9 cellular contexts compared by ENCODE assay signal in genomic region chr10:114172241-114172640, GRCh38. TPM values are rescaled to one million over a fixed set of nuclear protein-coding genes. Genes with fewer than 3 reads are reported as not detected.
DNase-seq lines count a peak whose midpoint lies in the region; ATAC-seq, FAIRE-seq and TF ChIP-seq lines count a peak whose summit lies in the region.
"Had no signal": no experiment of that assay in that cellular context is flagged by ENCODE, and none has a peak within 500 bp of the region (broad histone marks: within the 10 kb centered on the region; RNA-seq: fewer than 3 reads in every experiment).

No MANE protein-coding gene starts in this region.

- peak overlapping the region; percentile 16 for H3K27ac ChIP-seq in CD4-positive, CD25-positive, alpha-beta regulatory T cell (ENCODE audit: insufficient read depth, low read length, poor library complexity, severe bottlenecking)
- H3K27ac ChIP-seq in neural cell (ENCODE audit: low read length): no peak overlapping the region

- peaks cover 20% of the 10 kb centered on the region for H3K36me3 Mint-ChIP-seq in CD4-positive, CD25-positive, alpha-beta regulatory T cell
- peaks cover 14% of the 10 kb centered on the region for H3K36me3 Mint-ChIP-seq in dendritic cell treated with granulocyte-macrophage colony-stimulating factor and Interleukin-4, amounts not matched to agents 40 ng/mL and 50 ng/mL, for 4 days (ENCODE audit: low read depth)

- H3K36me3 ChIP-seq in CD4-positive, CD25-positive, alpha-beta regulatory T cell (ENCODE audit: control insufficient read depth, insufficient read depth, low read length): peaks cover 10% of the 10 kb centered on the region
- no peaks in the 10 kb centered on the region for H3K36me3 ChIP-seq in neural cell (ENCODE audit: insufficient read depth, low read length)

- H3K9me2 ChIP-seq in neural cell (ENCODE audit: insufficient read depth, low read length): no peaks in the 10 kb centered on the region

- H3F3A ChIP-seq in neural cell (ENCODE audit: insufficient read depth, low read length, poor library complexity, severe bottlenecking): no peaks in the 10 kb centered on the region

- peak overlapping the region; percentile 92 for H3K9ac ChIP-seq in neural cell (ENCODE audit: low read length)

- TF ChIP-seq CTCF in neural cell (IDR thresholded peaks at IDR 0.05; ENCODE audit: poor library complexity, severe bottlenecking) (no peak), GM13976 (IDR thresholded peaks at IDR 0.05; ENCODE audit: borderline replicate concordance, control extremely low read depth, extremely low read depth, insufficient read depth, missing control alignments) (no peak)

- H2AFZ ChIP-seq in neural cell (ENCODE audit: low read depth, low read length): no peak overlapping the region

- no peak for DNase-seq in CD4-positive, CD25-positive, alpha-beta regulatory T cell
- peak; percentile 5 for DNase-seq in M059J (ENCODE audit: low read depth)
- no peak for DNase-seq in DMS114 treated with DMSO at 0.1 percent for 48 hours (lab: John Stamatoyannopoulos, UW; ENCODE audit: unreplicated experiment)
- no peak for DNase-seq in GM13976 (ENCODE audit: low spot score)
- DNase-seq in stimulated activated naive CD4-positive, alpha-beta T cell (lab: John Stamatoyannopoulos, UW): no peak
- DNase-seq in H54 (ENCODE audit: insufficient read length, low spot score): no peak

- intact Hi-C loops in dendritic cell treated with granulocyte-macrophage colony-stimulating factor and Interleukin-4, amounts not matched to agents 40 ng/mL and 50 ng/mL, for 4 days (cut with micrococcal nuclease): loop anchor here (2.0 to 10.0 kb wide), 2 partner anchors 317 to 1987 kb away; partner anchors contain the start of genes DCLRE1A, GPAM and NHLRC2

- peaks cover 32% of the 10 kb centered on the region for H3K79me2 ChIP-seq in neural cell (replicated peaks; ENCODE audit: insufficient read depth, low read length)

- H3K27ac Mint-ChIP-seq in CD4-positive, CD25-positive, alpha-beta regulatory T cell: peak overlapping the region in 2 of 3 donors; percentile 99
- peak overlapping the region; percentile 99 for H3K27ac Mint-ChIP-seq in dendritic cell treated with granulocyte-macrophage colony-stimulating factor and Interleukin-4, amounts not matched to agents 40 ng/mL and 50 ng/mL, for 4 days

- peaks cover 0 to 7% (median 2%) of the 10 kb centered on the region in 7 donors for H3K9me3 Mint-ChIP-seq in CD4-positive, CD25-positive, alpha-beta regulatory T cell
- peaks cover 9% of the 10 kb centered on the region for H3K9me3 Mint-ChIP-seq in dendritic cell treated with granulocyte-macrophage colony-stimulating factor and Interleukin-4, amounts not matched to agents 40 ng/mL and 50 ng/mL, for 4 days

- peaks cover 0 to 5% of the 10 kb centered on the region in 2 experiments for H3K9me3 ChIP-seq in CD4-positive, CD25-positive, alpha-beta regulatory T cell (ENCODE audit: control insufficient read depth in 2 of 2, low read length in 2 of 2)
- no peaks in the 10 kb centered on the region for H3K9me3 ChIP-seq in neural cell (ENCODE audit: low read length)

- no peaks in the 10 kb centered on the region for H3K27me3 ChIP-seq in CD4-positive, CD25-positive, alpha-beta regulatory T cell (ENCODE audit: control insufficient read depth, insufficient read depth, low read length)
- peaks cover 7% of the 10 kb centered on the region for H3K27me3 ChIP-seq in neural cell (ENCODE audit: insufficient read depth, low read depth, low read length)

- no peak for TF ChIP-seq RAD21 in neural cell (conservative IDR thresholded peaks at IDR 0.05)

- peaks cover 30% of the 10 kb centered on the region for H3K4me1 ChIP-seq in CD4-positive, CD25-positive, alpha-beta regulatory T cell (ENCODE audit: control insufficient read depth, insufficient read depth, low read length, poor library complexity, severe bottlenecking)

- no peak for TF ChIP-seq POLR2A in H54 (IDR thresholded peaks at IDR 0.05; ENCODE audit: low read depth, low read length)

- peak overlapping the region; percentile 98 for H3K4me3 ChIP-seq in CD4-positive, CD25-positive, alpha-beta regulatory T cell (ENCODE audit: low read depth, low read length)
- H3K4me3 ChIP-seq in neural cell (ENCODE audit: low read length): peak overlapping the region; percentile 90

- H3K27me3 Mint-ChIP-seq in CD4-positive, CD25-positive, alpha-beta regulatory T cell: peaks cover 14% of the 10 kb centered on the region
- peaks cover 2% of the 10 kb centered on the region for H3K27me3 Mint-ChIP-seq in dendritic cell treated with granulocyte-macrophage colony-stimulating factor and Interleukin-4, amounts not matched to agents 40 ng/mL and 50 ng/mL, for 4 days

- H3K4me1 Mint-ChIP-seq in CD4-positive, CD25-positive, alpha-beta regulatory T cell: peaks cover 40 to 75% (median 49%) of the 10 kb centered on the region in 4 donors
- peaks cover 18% of the 10 kb centered on the region for H3K4me1 Mint-ChIP-seq in dendritic cell treated with granulocyte-macrophage colony-stimulating factor and Interleukin-4, amounts not matched to agents 40 ng/mL and 50 ng/mL, for 4 days (ENCODE audit: low read depth)

- in situ Hi-C loops in GM13976 (cut with MboI; ENCODE audit: low sequenced_read_pairs, unreplicated experiment): no loop called here

- FAIRE-seq in H54 (lab: Jason Lieb, UNC): no peak

- no peak for TF ChIP-seq EP300 in neural cell (conservative IDR thresholded peaks at IDR 0.05; ENCODE audit: poor library complexity, severe bottlenecking)

- H3K4me2 ChIP-seq in neural cell (ENCODE audit: low read length): peak overlapping the region; percentile 87

- peak overlapping the region; percentile 93 to 99 (median 98) for H3K4me3 Mint-ChIP-seq in CD4-positive, CD25-positive, alpha-beta regulatory T cell
- no peak overlapping the region for H3K4me3 Mint-ChIP-seq in dendritic cell treated with granulocyte-macrophage colony-stimulating factor and Interleukin-4, amounts not matched to agents 40 ng/mL and 50 ng/mL, for 4 days

- H4K20me1 ChIP-seq in neural cell (ENCODE audit: insufficient read depth): no peaks in the 10 kb centered on the region

- ATAC-seq in CD4-positive, CD25-positive, alpha-beta regulatory T cell (ENCODE audit: low read depth in 2 of 2): no peak

TF ChIP-seq in neural cell, 6 proteins besides CTCF, POLR2A, EP300 and RAD21:
- TF ChIP-seq EZH2 (IDR thresholded peaks at IDR 0.05; ENCODE audit: borderline replicate concordance, insufficient read depth, low read length, poor library complexity, severe bottlenecking): no peak

RNA-seq across cellular contexts. Expression of gene CCDC186, which starts 1.8 kb away (rescaled TPM):
- 60.1 TPM for total RNA-seq in CD4-positive, CD25-positive, alpha-beta regulatory T cell
- 10 to 100 TPM; 17.3 to 27.1 (median 22.6) TPM for polyA plus RNA-seq in CD4-positive, CD25-positive, alpha-beta regulatory T cell
- total RNA-seq in M059J (2014; rRNA removed; shearing (Covaris generic)): 7.8 and 9.1 TPM in 2 replicates
- 18.6 and 24.2 TPM in 2 replicates for polyA plus RNA-seq in neural cell
- polyA minus RNA-seq in neural cell: 39.4 and 65.3 TPM in 2 replicates

RNA-seq across cellular contexts. Expression of gene TDRD1, which starts 6.9 kb away (rescaled TPM):
- total RNA-seq in CD4-positive, CD25-positive, alpha-beta regulatory T cell: not detected
- under 1 TPM in 3 of 4 donors, not detected in 1; 0.14 to 0.32 (median 0.25) TPM for polyA plus RNA-seq in CD4-positive, CD25-positive, alpha-beta regulatory T cell
- total RNA-seq in M059J (2014; rRNA removed; shearing (Covaris generic)): not detected in 2 replicates
- polyA plus RNA-seq in neural cell: not detected in 2 replicates
- not detected in 2 replicates for polyA minus RNA-seq in neural cell
- total RNA-seq: NCI-H460 had no signal
